In the genomic region with DNA sequence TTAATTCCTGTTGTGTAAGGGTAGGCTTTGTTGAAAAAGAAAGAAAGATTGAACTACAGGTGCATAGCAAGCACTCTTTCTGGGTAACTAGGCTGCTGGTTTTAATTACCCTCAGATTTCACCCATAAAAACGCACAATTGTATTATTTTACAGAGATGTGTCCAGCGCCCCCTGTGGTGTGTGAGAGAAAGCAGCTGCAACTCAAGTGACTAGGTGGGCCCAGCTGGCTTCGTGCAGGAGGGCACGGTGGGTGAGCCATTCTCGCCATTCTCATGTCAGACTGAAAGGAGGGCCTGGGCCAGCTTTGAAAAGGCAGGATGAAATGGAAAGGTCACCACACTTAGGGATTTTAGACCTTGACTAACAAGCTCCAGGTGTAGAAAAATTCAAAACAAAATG, we compare ENCODE assay signal across 8 cellular contexts.
DNase-seq lines count a peak whose midpoint lies in the region; ATAC-seq and TF ChIP-seq lines count a peak whose summit lies in the region.

No MANE protein-coding gene starts in this region.

- ATAC-seq in CD8-positive, alpha-beta T cell, result peak; percentile 61

- peak in 5 of 7 experiments; percentile 15 to 58 (median 44) for DNase-seq in CD8-positive, alpha-beta T cell
- DNase-seq in activated T-helper 1 cell treated with Interleukin-2 at 50 U/mL for 16 hours (ENCODE audit: low read depth) (peak; percentile 31), iPS DF 6.9 (ENCODE audit: low read depth, low spot score) (peak; percentile 39), DMS79 treated with DMSO at 0.1 percent for 48 hours (lab: John Stamatoyannopoulos, UW) (no peak), Ammon's horn (ENCODE audit: low spot score) (no peak), caudate nucleus (lab: John Stamatoyannopoulos, UW) (no peak), glomerular visceral epithelial cell (ENCODE audit: extremely low spot score) (no peak)

- no peak overlapping the region for H3K4me3 ChIP-seq in CD8-positive, alpha-beta T cell (ENCODE audit: low read depth, low read length)
- H3K4me3 ChIP-seq in iPS DF 6.9 (ENCODE audit: low read length), result no peak overlapping the region

- H3K4me1 ChIP-seq in CD8-positive, alpha-beta T cell (ENCODE audit: insufficient read depth, low read length), result no peaks in the 10 kb centered on the region
- no peaks in the 10 kb centered on the region for H3K4me1 ChIP-seq in iPS DF 6.9 (ENCODE audit: control insufficient read depth, insufficient read depth, low read length)

- no peaks in the 10 kb centered on the region for H3K9me3 Mint-ChIP-seq in CD8-positive, alpha-beta T cell

- CTCF ChIA-PET in CD8-positive, alpha-beta T cell (lab: Charles Lee), result interaction anchor here (0.6 to 3.1 kb wide), 25 partner anchors 10 to 444 kb away, joined by 3 to 21 read pairs (median 4); no protein-coding TSS in a partner anchor

- no CpG with 5 or more reads among the region's 5 CpGs for WGBS in iPS DF 6.9 (ENCODE audit: insufficient coverage, insufficient read length)

- peaks cover 41% of the 10 kb centered on the region for H3K36me3 ChIP-seq in CD8-positive, alpha-beta T cell (ENCODE audit: insufficient read depth, low read length)
- peaks cover 37% of the 10 kb centered on the region for H3K36me3 ChIP-seq in iPS DF 6.9 (ENCODE audit: control insufficient read depth, insufficient read depth, low read length)

- H3K27ac Mint-ChIP-seq in CD8-positive, alpha-beta T cell, result peak overlapping the region; percentile 86

- no peaks in the 10 kb centered on the region for H3K9me3 ChIP-seq in CD8-positive, alpha-beta T cell (ENCODE audit: low read length)
- H3K9me3 ChIP-seq in iPS DF 6.9 (ENCODE audit: control insufficient read depth, insufficient read depth, low read length), result no peaks in the 10 kb centered on the region

- H3K27ac ChIP-seq in CD8-positive, alpha-beta T cell (ENCODE audit: low read depth, low read length), result no peak overlapping the region
- H3K27ac ChIP-seq in iPS DF 6.9 (ENCODE audit: low read length) (no peak overlapping the region), caudate nucleus (ENCODE audit: low read depth, low read length) (no peak overlapping the region)

- no peak overlapping the region for H3K4me3 Mint-ChIP-seq in CD8-positive, alpha-beta T cell

- H3K27me3 Mint-ChIP-seq in CD8-positive, alpha-beta T cell (ENCODE audit: low read depth), result no peaks in the 10 kb centered on the region

- H3K27me3 ChIP-seq in CD8-positive, alpha-beta T cell (ENCODE audit: insufficient read depth, low read length), result no peaks in the 10 kb centered on the region
- H3K27me3 ChIP-seq in iPS DF 6.9 (ENCODE audit: control insufficient read depth, insufficient read depth, low read length), result no peaks in the 10 kb centered on the region

- H3K36me3 Mint-ChIP-seq in CD8-positive, alpha-beta T cell, result peaks cover 91% of the 10 kb centered on the region

- POLR2A ChIA-PET in CD8-positive, alpha-beta T cell (lab: Charles Lee), result interaction anchor here (0.7 to 1.6 kb wide), 5 partner anchors 15 to 1382 kb away, joined by 3 to 4 read pairs (median 3); no protein-coding TSS in a partner anchor

- peak; percentile 56 for TF ChIP-seq CTCF in CD8-positive, alpha-beta T cell (IDR thresholded peaks at IDR 0.05)
- TF ChIP-seq CTCF in LNCAP (IDR thresholded peaks at IDR 0.05), result peak; percentile 70

- intact Hi-C loops in CD8-positive, alpha-beta T cell (cut with DNase I, micrococcal nuclease), result loop anchor here in 1 of 2 experiments (2.0 kb wide), 1 partner anchor 101 kb away; no protein-coding TSS in a partner anchor

- peaks cover 7% of the 10 kb centered on the region for H3K4me1 Mint-ChIP-seq in CD8-positive, alpha-beta T cell (ENCODE audit: low read depth)

Comparison
In these comparisons a context has a peak if more than half of its experiments do, and no peak if none do; other contexts are left out.
1. DNase-seq: peak in CD8-positive, alpha-beta T cell (5 of 7), activated T-helper 1 cell treated with Interleukin-2 at 50 U/mL for 16 hours (single experiment) and iPS DF 6.9 (single experiment); none in DMS79 treated with DMSO at 0.1 percent for 48 hours (single experiment), Ammon's horn (single experiment), caudate nucleus (0 of 61) and glomerular visceral epithelial cell (single experiment).